1 cellular context compared by ENCODE assay signal in the genomic region with DNA sequence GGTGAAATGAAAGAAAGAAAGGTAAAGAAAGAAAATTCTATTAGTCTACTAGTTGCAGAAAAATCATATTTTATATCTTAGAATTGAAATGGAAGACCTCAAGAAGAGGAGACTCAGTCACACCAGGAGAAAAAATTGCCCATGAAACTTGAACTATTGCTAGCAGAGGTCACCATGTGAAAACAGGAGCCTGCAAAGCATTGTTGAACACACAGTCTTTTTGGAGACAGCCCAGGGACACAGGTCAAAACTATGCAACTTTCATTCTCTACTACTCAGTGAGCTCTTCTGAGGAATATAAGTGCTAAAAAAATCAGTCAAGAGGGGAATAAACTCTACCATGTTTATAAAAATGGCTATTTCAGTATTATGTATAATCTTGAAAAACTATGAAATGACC.
TF ChIP-seq lines count a peak whose summit lies in the region.

No MANE protein-coding gene starts in this region.

TF ChIP-seq in GM23338, 12 proteins besides CTCF, POLR2A, EP300 and RAD21 (continued from another document):
- TF ChIP-seq, protein P1, sequence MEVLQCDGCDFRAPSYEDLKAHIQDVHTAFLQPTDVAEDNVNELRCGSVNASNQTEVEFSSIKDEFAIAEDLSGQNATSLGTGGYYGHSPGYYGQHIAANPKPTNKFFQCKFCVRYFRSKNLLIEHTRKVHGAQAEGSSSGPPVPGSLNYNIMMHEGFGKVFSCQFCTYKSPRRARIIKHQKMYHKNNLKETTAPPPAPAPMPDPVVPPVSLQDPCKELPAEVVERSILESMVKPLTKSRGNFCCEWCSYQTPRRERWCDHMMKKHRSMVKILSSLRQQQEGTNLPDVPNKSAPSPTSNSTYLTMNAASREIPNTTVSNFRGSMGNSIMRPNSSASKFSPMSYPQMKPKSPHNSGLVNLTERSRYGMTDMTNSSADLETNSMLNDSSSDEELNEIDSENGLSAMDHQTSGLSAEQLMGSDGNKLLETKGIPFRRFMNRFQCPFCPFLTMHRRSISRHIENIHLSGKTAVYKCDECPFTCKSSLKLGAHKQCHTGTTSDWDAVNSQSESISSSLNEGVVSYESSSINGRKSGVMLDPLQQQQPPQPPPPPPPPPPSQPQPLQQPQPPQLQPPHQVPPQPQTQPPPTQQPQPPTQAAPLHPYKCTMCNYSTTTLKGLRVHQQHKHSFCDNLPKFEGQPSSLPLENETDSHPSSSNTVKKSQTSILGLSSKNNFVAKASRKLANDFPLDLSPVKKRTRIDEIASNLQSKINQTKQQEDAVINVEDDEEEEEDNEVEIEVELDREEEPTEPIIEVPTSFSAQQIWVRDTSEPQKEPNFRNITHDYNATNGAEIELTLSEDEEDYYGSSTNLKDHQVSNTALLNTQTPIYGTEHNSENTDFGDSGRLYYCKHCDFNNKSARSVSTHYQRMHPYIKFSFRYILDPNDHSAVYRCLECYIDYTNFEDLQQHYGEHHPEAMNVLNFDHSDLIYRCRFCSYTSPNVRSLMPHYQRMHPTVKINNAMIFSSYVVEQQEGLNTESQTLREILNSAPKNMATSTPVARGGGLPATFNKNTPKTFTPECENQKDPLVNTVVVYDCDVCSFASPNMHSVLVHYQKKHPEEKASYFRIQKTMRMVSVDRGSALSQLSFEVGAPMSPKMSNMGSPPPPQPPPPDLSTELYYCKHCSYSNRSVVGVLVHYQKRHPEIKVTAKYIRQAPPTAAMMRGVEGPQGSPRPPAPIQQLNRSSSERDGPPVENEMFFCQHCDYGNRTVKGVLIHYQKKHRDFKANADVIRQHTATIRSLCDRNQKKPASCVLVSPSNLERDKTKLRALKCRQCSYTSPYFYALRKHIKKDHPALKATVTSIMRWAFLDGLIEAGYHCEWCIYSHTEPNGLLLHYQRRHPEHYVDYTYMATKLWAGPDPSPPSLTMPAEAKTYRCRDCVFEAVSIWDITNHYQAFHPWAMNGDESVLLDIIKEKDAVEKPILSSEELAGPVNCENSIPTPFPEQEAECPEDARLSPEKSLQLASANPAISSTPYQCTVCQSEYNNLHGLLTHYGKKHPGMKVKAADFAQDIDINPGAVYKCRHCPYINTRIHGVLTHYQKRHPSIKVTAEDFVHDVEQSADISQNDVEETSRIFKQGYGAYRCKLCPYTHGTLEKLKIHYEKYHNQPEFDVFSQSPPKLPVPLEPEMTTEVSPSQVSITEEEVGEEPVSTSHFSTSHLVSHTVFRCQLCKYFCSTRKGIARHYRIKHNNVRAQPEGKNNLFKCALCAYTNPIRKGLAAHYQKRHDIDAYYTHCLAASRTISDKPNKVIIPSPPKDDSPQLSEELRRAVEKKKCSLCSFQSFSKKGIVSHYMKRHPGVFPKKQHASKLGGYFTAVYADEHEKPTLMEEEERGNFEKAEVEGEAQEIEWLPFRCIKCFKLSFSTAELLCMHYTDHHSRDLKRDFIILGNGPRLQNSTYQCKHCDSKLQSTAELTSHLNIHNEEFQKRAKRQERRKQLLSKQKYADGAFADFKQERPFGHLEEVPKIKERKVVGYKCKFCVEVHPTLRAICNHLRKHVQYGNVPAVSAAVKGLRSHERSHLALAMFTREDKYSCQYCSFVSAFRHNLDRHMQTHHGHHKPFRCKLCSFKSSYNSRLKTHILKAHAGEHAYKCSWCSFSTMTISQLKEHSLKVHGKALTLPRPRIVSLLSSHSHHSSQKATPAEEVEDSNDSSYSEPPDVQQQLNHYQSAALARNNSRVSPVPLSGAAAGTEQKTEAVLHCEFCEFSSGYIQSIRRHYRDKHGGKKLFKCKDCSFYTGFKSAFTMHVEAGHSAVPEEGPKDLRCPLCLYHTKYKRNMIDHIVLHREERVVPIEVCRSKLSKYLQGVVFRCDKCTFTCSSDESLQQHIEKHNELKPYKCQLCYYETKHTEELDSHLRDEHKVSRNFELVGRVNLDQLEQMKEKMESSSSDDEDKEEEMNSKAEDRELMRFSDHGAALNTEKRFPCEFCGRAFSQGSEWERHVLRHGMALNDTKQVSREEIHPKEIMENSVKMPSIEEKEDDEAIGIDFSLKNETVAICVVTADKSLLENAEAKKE (CRISPR knock-in tag; IDR thresholded peaks at IDR 0.05), result no peak
- TF ChIP-seq POLR2AphosphoS5 (IDR thresholded peaks at IDR 0.05; ENCODE audit: low read depth) (no peak), ZNF114 (CRISPR knock-in tag; IDR thresholded peaks at IDR 0.05) (no peak), ZNF331 (CRISPR knock-in tag; IDR thresholded peaks at IDR 0.05; ENCODE audit: low read depth) (no peak), NANOG (IDR thresholded peaks at IDR 0.05; ENCODE audit: borderline replicate concordance) (no peak)
- TF ChIP-seq, protein P2, sequence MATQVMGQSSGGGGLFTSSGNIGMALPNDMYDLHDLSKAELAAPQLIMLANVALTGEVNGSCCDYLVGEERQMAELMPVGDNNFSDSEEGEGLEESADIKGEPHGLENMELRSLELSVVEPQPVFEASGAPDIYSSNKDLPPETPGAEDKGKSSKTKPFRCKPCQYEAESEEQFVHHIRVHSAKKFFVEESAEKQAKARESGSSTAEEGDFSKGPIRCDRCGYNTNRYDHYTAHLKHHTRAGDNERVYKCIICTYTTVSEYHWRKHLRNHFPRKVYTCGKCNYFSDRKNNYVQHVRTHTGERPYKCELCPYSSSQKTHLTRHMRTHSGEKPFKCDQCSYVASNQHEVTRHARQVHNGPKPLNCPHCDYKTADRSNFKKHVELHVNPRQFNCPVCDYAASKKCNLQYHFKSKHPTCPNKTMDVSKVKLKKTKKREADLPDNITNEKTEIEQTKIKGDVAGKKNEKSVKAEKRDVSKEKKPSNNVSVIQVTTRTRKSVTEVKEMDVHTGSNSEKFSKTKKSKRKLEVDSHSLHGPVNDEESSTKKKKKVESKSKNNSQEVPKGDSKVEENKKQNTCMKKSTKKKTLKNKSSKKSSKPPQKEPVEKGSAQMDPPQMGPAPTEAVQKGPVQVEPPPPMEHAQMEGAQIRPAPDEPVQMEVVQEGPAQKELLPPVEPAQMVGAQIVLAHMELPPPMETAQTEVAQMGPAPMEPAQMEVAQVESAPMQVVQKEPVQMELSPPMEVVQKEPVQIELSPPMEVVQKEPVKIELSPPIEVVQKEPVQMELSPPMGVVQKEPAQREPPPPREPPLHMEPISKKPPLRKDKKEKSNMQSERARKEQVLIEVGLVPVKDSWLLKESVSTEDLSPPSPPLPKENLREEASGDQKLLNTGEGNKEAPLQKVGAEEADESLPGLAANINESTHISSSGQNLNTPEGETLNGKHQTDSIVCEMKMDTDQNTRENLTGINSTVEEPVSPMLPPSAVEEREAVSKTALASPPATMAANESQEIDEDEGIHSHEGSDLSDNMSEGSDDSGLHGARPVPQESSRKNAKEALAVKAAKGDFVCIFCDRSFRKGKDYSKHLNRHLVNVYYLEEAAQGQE (IDR thresholded peaks at IDR 0.05; ENCODE audit: unreplicated experiment), result no peak
TF ChIP-seq in GM23338: peak in this region for 0.
